In genomic region chr15:77715051-77715450, GRCh38 we compare ENCODE assay signal across 21 cellular contexts.
"Had no signal": no experiment of that assay in that cellular context is flagged by ENCODE, and none has a peak within 500 bp of the region (broad histone marks: within the 10 kb centered on the region; RNA-seq: fewer than 3 reads in every experiment).

No MANE protein-coding gene starts in this region.

- H3K9me3 ChIP-seq: MG63, Peyer's patch, SJSA1 had no signal

- H3K36me3 ChIP-seq: MG63, Peyer's patch, SJSA1 had no signal

- H3K4me3 ChIP-seq: MG63, PC-9, Peyer's patch, SJSA1, SK-N-MC had no signal

- H2AFZ ChIP-seq: PC-9 had no signal

- H3K27ac ChIP-seq: PC-9, Peyer's patch, SJSA1, SK-N-MC had no signal

- DNase-seq: Karpas-422, KG1, MG63, NCI-H1092, NCI-H1105 treated with DMSO at 0.1 percent for 48 hours, NCI-H1417 treated with DMSO at 0.1 percent for 48 hours, NCI-H146, NCI-H1694 treated with DMSO at 0.1 percent for 48 hours, NCI-H1930, NCI-H2081, NCI-H2107, NCI-H2227 treated with DMSO at 0.1 percent for 48 hours, NCI-H524, NCI-H526 treated with DMSO at 0.1 percent for 48 hours, NCI-H748 treated with DMSO at 0.1 percent for 48 hours, PC-9, Peyer's patch, Right ventricle myocardium superior, SIG-M5 had no signal

- H3K4me1 ChIP-seq: Peyer's patch, SJSA1 had no signal

- H3K27me3 ChIP-seq: MG63, Peyer's patch had no signal

- H3K4me2 ChIP-seq: PC-9 had no signal
